Comparison of ENCODE assay signal across 1 cellular context in genomic region chr17:57035971-57036481, GRCh38.
TF ChIP-seq lines count a peak whose summit lies in the region.

No MANE protein-coding gene starts in this region.

TF ChIP-seq in H1, 55 proteins besides CTCF, POLR2A, EP300 and RAD21:
- no peak for TF ChIP-seq ATF2 (IDR thresholded peaks at IDR 0.05; ENCODE audit: low read length)
- no peak for TF ChIP-seq ZNF274 (IDR thresholded peaks at IDR 0.05; ENCODE audit: borderline replicate concordance, extremely low read depth, low read length)
- TF ChIP-seq NRF1 (IDR thresholded peaks at IDR 0.05; ENCODE audit: low read depth, low read length), result no peak
